Comparison of ENCODE assay signal across 9 cellular contexts in the genomic region with DNA sequence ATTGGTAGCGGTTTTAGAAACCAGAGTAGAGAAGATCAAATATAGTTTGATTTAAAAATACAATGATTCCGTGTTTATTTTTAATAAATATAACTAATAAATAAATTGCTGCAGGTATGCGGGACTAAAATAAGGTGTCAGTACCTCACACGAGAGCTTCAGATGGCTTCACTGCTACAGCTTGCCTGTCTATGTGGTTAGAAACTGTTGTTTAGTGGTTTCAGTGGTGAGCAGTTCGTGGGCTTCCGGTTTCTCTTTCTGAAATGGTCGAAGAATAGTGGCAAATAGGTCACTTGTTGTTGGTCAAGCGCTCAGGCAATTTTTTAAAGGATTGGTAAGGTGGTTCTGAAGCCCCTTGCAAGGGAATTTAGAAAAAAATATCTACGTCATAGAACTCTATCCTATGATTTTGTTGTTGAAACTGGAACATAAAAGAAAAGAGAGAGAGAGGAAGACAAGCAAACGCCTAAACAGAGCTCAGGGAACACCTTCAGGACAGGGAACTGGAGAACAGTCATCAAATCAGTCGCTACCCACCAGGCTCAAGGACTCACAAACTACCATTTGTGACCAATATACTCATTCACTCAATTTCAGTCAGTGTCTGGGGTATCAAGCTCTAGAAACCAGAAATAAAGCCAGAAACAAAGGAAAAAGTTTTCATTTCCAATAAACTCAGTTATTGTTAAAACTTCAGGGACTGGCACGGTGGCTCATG. TPM values are rescaled to one million over a fixed set of nuclear protein-coding genes. Genes with fewer than 3 reads are reported as not detected.
DNase-seq lines count a peak whose midpoint lies in the region; ATAC-seq and TF ChIP-seq lines count a peak whose summit lies in the region.
"Had no signal": no experiment of that assay in that cellular context is flagged by ENCODE, and none has a peak within 500 bp of the region (broad histone marks: within the 10 kb centered on the region; RNA-seq: fewer than 3 reads in every experiment).

No MANE protein-coding gene starts in this region.

- H3K27me3 ChIP-seq in spleen (replicated peaks in 1 of 7) = no peaks in the 10 kb centered on the region

- H3K36me3 ChIP-seq in spleen = no peaks in the 10 kb centered on the region

- no peak for TF ChIP-seq CTCF in spleen (IDR thresholded peaks at IDR 0.05 in 8 of 11, conservative IDR thresholded peaks at IDR 0.05 in 3 of 11)

- H3K4me3 ChIP-seq in spleen = peak overlapping the region in 2 of 8 donors; percentile 7 to 47
- H3K4me3 ChIP-seq: lung had no signal

- WGBS in spleen, 5 donors = 31 to 54% (median 38%) methylated on average over 12 of the region's 12 CpGs

- intact Hi-C loops in spleen (cut with DNase I; ENCODE audit: low total_unique reads) = no loop called here

- peaks cover 0 to 22% (median 6%) of the 10 kb centered on the region in 6 donors for H3K4me1 ChIP-seq in spleen

- no peak for TF ChIP-seq POLR2A in spleen (IDR thresholded peaks at IDR 0.05)

- ATAC-seq in GM19043 (IDR thresholded peaks at IDR 0.05; ENCODE audit: low read depth, unreplicated experiment) (peak; percentile 89), HG02852 (IDR thresholded peaks at IDR 0.05; ENCODE audit: unreplicated experiment) (peak; percentile 90)

- H3K9me3 ChIP-seq in spleen = no peaks in the 10 kb centered on the region

- DNase-seq in NOMO-1 treated with DMSO at 0.1 percent for 48 hours (lab: John Stamatoyannopoulos, UW; ENCODE audit: unreplicated experiment) (peak; percentile 74), spleen (no peak), DMS114 treated with DMSO at 0.1 percent for 48 hours (lab: John Stamatoyannopoulos, UW; ENCODE audit: unreplicated experiment) (no peak), DMS 273 treated with DMSO at 0.1 percent for 48 hours (lab: John Stamatoyannopoulos, UW) (no peak), NCI-H82 (lab: John Stamatoyannopoulos, UW) (no peak)
- DNase-seq: NCI-H1105 had no signal

- H3K27ac ChIP-seq in spleen = peak overlapping the region in 5 of 8 donors; percentile 7 to 70 (median 63)

RNA-seq across cellular contexts. Expression of a gene that starts 31.3 kb away (rescaled TPM):
- 10 to 100 TPM; 29.8 to 79.7 (median 53.4) TPM for total RNA-seq in spleen
- 10 to 100 TPM in 2 of 3 donors, 1 to 10 TPM in 1; 10.0 to 22.5 (median 13.5) TPM for polyA plus RNA-seq in spleen
